Comparison of ENCODE assay signal across 1 cellular context in genomic region chr1:189205863-189206262, GRCh38.
A peak's percentile ranks its signal among the peaks of the same experiment; 100 is the strongest.
TF ChIP-seq lines count a peak whose summit lies in the region.

No MANE protein-coding gene starts in this region.

TF ChIP-seq in SK-N-SH, 30 proteins besides CTCF, POLR2A, EP300 and RAD21 (continued from another document):
- TF ChIP-seq IRF3 (IDR thresholded peaks at IDR 0.05; ENCODE audit: low read depth, low read length) (no peak), TEAD4 (IDR thresholded peaks at IDR 0.05; ENCODE audit: borderline replicate concordance, insufficient read depth) (no peak), CHD2 (IDR thresholded peaks at IDR 0.05; ENCODE audit: low read length, partially characterized antibody) (no peak), RXRA (IDR thresholded peaks at IDR 0.05; ENCODE audit: borderline replicate concordance, low read depth) (no peak), MEF2A (IDR thresholded peaks at IDR 0.05; ENCODE audit: borderline replicate concordance, low read depth) (no peak), GATA2 (CRISPR knock-in tag; IDR thresholded peaks at IDR 0.05) (no peak), NFIC (IDR thresholded peaks at IDR 0.05; ENCODE audit: borderline replicate concordance) (no peak), POLR2AphosphoS5 (IDR thresholded peaks at IDR 0.05; ENCODE audit: low read depth, low read length) (no peak), USF2 (IDR thresholded peaks at IDR 0.05; ENCODE audit: borderline replicate concordance, low read depth, low read length) (no peak), YY1 (IDR thresholded peaks at IDR 0.05; ENCODE audit: low read depth) (no peak), FOXJ3 (CRISPR knock-in tag; IDR thresholded peaks at IDR 0.05) (no peak), FOSL2 (IDR thresholded peaks at IDR 0.05; ENCODE audit: borderline replicate concordance, low read depth) (peak; percentile 35; the same call in 1 of the 2 replicates), RCOR1 (IDR thresholded peaks at IDR 0.05; ENCODE audit: low read length) (no peak), TCF12 (IDR thresholded peaks at IDR 0.05) (peak; percentile 66)
- TF ChIP-seq, protein P1, sequence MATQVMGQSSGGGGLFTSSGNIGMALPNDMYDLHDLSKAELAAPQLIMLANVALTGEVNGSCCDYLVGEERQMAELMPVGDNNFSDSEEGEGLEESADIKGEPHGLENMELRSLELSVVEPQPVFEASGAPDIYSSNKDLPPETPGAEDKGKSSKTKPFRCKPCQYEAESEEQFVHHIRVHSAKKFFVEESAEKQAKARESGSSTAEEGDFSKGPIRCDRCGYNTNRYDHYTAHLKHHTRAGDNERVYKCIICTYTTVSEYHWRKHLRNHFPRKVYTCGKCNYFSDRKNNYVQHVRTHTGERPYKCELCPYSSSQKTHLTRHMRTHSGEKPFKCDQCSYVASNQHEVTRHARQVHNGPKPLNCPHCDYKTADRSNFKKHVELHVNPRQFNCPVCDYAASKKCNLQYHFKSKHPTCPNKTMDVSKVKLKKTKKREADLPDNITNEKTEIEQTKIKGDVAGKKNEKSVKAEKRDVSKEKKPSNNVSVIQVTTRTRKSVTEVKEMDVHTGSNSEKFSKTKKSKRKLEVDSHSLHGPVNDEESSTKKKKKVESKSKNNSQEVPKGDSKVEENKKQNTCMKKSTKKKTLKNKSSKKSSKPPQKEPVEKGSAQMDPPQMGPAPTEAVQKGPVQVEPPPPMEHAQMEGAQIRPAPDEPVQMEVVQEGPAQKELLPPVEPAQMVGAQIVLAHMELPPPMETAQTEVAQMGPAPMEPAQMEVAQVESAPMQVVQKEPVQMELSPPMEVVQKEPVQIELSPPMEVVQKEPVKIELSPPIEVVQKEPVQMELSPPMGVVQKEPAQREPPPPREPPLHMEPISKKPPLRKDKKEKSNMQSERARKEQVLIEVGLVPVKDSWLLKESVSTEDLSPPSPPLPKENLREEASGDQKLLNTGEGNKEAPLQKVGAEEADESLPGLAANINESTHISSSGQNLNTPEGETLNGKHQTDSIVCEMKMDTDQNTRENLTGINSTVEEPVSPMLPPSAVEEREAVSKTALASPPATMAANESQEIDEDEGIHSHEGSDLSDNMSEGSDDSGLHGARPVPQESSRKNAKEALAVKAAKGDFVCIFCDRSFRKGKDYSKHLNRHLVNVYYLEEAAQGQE (IDR thresholded peaks at IDR 0.05; ENCODE audit: low read depth, low read length), result no peak
- TF ChIP-seq, protein P2, sequence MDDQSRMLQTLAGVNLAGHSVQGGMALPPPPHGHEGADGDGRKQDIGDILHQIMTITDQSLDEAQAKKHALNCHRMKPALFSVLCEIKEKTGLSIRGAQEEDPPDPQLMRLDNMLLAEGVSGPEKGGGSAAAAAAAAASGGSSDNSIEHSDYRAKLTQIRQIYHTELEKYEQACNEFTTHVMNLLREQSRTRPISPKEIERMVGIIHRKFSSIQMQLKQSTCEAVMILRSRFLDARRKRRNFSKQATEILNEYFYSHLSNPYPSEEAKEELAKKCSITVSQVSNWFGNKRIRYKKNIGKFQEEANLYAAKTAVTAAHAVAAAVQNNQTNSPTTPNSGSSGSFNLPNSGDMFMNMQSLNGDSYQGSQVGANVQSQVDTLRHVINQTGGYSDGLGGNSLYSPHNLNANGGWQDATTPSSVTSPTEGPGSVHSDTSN (IDR thresholded peaks at IDR 0.05), result peak; percentile 59
